ENCODE assay signal across 1 cellular context in genomic region chr7:73885975-73886798, GRCh38.
TF ChIP-seq lines count a peak whose summit lies in the region.

No MANE protein-coding gene starts in this region.

TF ChIP-seq in HepG2, 621 proteins besides CTCF, POLR2A, EP300 and RAD21:
- TF ChIP-seq PATZ1 (CRISPR knock-in tag; IDR thresholded peaks at IDR 0.05) (no peak), ZNF687 (CRISPR knock-in tag; IDR thresholded peaks at IDR 0.05) (peak; percentile 16; the same call in 1 of the 2 replicates)
TF ChIP-seq in HepG2: peak in this region for 1.
